ENCODE assay signal across 8 cellular contexts in genomic region chr10:93816123-93816747, GRCh38. TPM values are rescaled to one million over a fixed set of nuclear protein-coding genes. Genes with fewer than 3 reads are reported as not detected.
DNase-seq lines count a peak whose midpoint lies in the region; ATAC-seq and TF ChIP-seq lines count a peak whose summit lies in the region.

No MANE protein-coding gene starts in this region.

- H3K4me1 ChIP-seq in neuron (ENCODE audit: insufficient read depth, low read length) (peaks cover 14% of the 10 kb centered on the region), vagina (no peaks in the 10 kb centered on the region)

- H3K4me1 Mint-ChIP-seq in activated CD8-positive, alpha-beta T cell treated with anti-CD3 and anti-CD28 coated beads for 36 hours (ENCODE audit: low read depth) = no peaks in the 10 kb centered on the region

- H3K9me3 Mint-ChIP-seq in activated CD8-positive, alpha-beta T cell treated with anti-CD3 and anti-CD28 coated beads for 36 hours = no peaks in the 10 kb centered on the region

- no peak overlapping the region for H3K4me3 ChIP-seq in fibroblast of pulmonary artery (replicated peaks; ENCODE audit: low read depth, low read length)
- H3K4me3 ChIP-seq in neuron (ENCODE audit: low read length) = peak overlapping the region; percentile 33
- no peak overlapping the region for H3K4me3 ChIP-seq in vagina

- H3K36me3 Mint-ChIP-seq in activated CD8-positive, alpha-beta T cell treated with anti-CD3 and anti-CD28 coated beads for 36 hours (ENCODE audit: low read depth) = no peaks in the 10 kb centered on the region

- H3K36me3 ChIP-seq in neuron (ENCODE audit: insufficient read depth, low read length) = no peaks in the 10 kb centered on the region
- H3K36me3 ChIP-seq in vagina = no peaks in the 10 kb centered on the region

- peaks cover 44% of the 10 kb centered on the region for H3K27me3 Mint-ChIP-seq in activated CD8-positive, alpha-beta T cell treated with anti-CD3 and anti-CD28 coated beads for 36 hours

- H2AFZ ChIP-seq in neuron (ENCODE audit: low read depth, low read length) = peak overlapping the region; percentile 89

- peak; percentile 66 for TF ChIP-seq CTCF in activated CD8-positive, alpha-beta T cell treated with anti-CD3 and anti-CD28 coated beads for 36 hours (IDR thresholded peaks at IDR 0.05)
- TF ChIP-seq CTCF in fibroblast of pulmonary artery (IDR thresholded peaks at IDR 0.05; ENCODE audit: low read length, missing control alignments) (peak; percentile 73), vagina (IDR thresholded peaks at IDR 0.05) (peak in 2 of 3 experiments; percentile 16 to 32)

- H3K4me3 Mint-ChIP-seq in activated CD8-positive, alpha-beta T cell treated with anti-CD3 and anti-CD28 coated beads for 36 hours = no peak overlapping the region

- no peak overlapping the region for H3K27ac Mint-ChIP-seq in activated CD8-positive, alpha-beta T cell treated with anti-CD3 and anti-CD28 coated beads for 36 hours

- POLR2A ChIA-PET in activated CD8-positive, alpha-beta T cell treated with anti-CD3 and anti-CD28 coated beads for 36 hours (lab: Charles Lee) = no interaction called here

- peak; percentile 65 for ATAC-seq in activated CD8-positive, alpha-beta T cell treated with anti-CD3 and anti-CD28 coated beads for 36 hours
- ATAC-seq in HG02588 (IDR thresholded peaks at IDR 0.05; ENCODE audit: unreplicated experiment) = no peak

- H3K9me3 ChIP-seq in neuron (ENCODE audit: low read length) (no peaks in the 10 kb centered on the region), vagina (no peaks in the 10 kb centered on the region)

- CTCF ChIA-PET in activated CD8-positive, alpha-beta T cell treated with anti-CD3 and anti-CD28 coated beads for 36 hours (lab: Charles Lee) = interaction anchor here (0.6 to 1.4 kb wide), 11 partner anchors 8 to 628 kb away, joined by 3 to 5 read pairs (median 3); no protein-coding TSS in a partner anchor

- DNase-seq in DMS153 treated with DMSO at 0.1 percent for 48 hours (lab: John Stamatoyannopoulos, UW; ENCODE audit: unreplicated experiment) (peak; percentile 27), H4 (ENCODE audit: low spot score) (peak; percentile 55), NCI-H2227 (lab: John Stamatoyannopoulos, UW; ENCODE audit: unreplicated experiment) (peak; percentile 66), fibroblast of pulmonary artery (ENCODE audit: low read depth) (peak; percentile 59), vagina (ENCODE audit: extremely low spot score in 2 of 2) (no peak)
- DNase-seq in activated CD8-positive, alpha-beta T cell treated with anti-CD3 and anti-CD28 coated beads for 36 hours = peak; percentile 50

- no peak for TF ChIP-seq POLR2A in vagina (IDR thresholded peaks at IDR 0.05)

- no peak overlapping the region for H3K27ac ChIP-seq in vagina

- intact Hi-C loops in activated CD8-positive, alpha-beta T cell treated with anti-CD3 and anti-CD28 coated beads for 36 hours (cut with micrococcal nuclease) = loop anchor here (10.0 kb wide), 1 partner anchor 271 kb away; no protein-coding TSS in a partner anchor
- intact Hi-C loops in vagina (cut with DNase I) = no loop called here

- H3K27me3 ChIP-seq in neuron (ENCODE audit: insufficient read depth, low read length) (no peaks in the 10 kb centered on the region), vagina (no peaks in the 10 kb centered on the region)

RNA-seq across cellular contexts. Expression of gene LGI1, which starts 58.5 kb away (rescaled TPM):
- total RNA-seq in H4 (2014; rRNA removed; shearing (Covaris generic)) = 0.08 TPM in 1 of 2 replicates, not detected in the other
- total RNA-seq in activated CD8-positive, alpha-beta T cell treated with anti-CD3 and anti-CD28 coated beads for 36 hours = not detected
- total RNA-seq in vagina = 0.74 TPM

Comparison
In these comparisons a context has a peak if more than half of its experiments do, and no peak if none do; other contexts are left out.
1. DNase-seq: peak in DMS153 treated with DMSO at 0.1 percent for 48 hours (single experiment), H4 (single experiment), NCI-H2227 (single experiment), activated CD8-positive, alpha-beta T cell treated with anti-CD3 and anti-CD28 coated beads for 36 hours (single experiment) and fibroblast of pulmonary artery (single experiment); none in vagina (0 of 2).
2. Peak in every context shown above with its lines, with median percentiles within 50 percentile points of each other: CTCF ChIP-seq.